In the genomic region with DNA sequence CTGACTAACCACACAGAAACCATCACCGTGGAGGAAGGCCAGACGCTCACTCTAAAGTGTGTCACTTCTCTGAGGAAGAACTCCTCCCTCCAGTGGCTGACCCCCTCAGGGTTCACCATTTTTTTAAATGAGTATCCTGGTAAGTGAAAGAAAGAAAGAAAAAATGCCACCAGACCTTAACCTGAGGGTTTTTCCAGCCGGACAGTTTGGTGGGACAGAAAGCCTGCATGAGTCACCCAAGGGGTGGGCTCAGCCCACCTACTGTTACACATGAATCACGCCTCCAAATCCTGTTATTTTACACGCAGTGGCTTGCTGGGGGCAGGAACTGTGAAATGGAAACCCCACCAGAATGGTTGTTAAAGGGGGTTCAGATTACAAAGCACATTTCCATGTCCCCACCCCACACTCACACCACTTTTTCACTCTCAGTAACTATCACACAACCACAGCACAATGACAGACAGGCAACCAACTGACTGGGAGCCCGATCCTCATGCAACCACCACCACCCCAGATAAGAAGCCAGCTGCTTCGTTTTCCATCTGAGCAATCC, we compare ENCODE assay signal across 2 cellular contexts.
TF ChIP-seq lines count a peak whose summit lies in the region.

No MANE protein-coding gene starts in this region.

TF ChIP-seq in HEK293T, 16 proteins besides CTCF, POLR2A, EP300 and RAD21:
- TF ChIP-seq FOXK2 (IDR thresholded peaks at IDR 0.05), result no peak
- TF ChIP-seq, protein P1, sequence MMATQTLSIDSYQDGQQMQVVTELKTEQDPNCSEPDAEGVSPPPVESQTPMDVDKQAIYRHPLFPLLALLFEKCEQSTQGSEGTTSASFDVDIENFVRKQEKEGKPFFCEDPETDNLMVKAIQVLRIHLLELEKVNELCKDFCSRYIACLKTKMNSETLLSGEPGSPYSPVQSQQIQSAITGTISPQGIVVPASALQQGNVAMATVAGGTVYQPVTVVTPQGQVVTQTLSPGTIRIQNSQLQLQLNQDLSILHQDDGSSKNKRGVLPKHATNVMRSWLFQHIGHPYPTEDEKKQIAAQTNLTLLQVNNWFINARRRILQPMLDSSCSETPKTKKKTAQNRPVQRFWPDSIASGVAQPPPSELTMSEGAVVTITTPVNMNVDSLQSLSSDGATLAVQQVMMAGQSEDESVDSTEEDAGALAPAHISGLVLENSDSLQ (IDR thresholded peaks at IDR 0.05), result peak; percentile 52; the same call in 1 of the 2 replicates
TF ChIP-seq in HEK293T: peak in this region for 1.

TF ChIP-seq in H1, 55 proteins besides CTCF, POLR2A, EP300 and RAD21:
- TF ChIP-seq JUND (IDR thresholded peaks at IDR 0.05; ENCODE audit: low read length), result 0 out of 2 replicates have a peak, but pooled peaks have one; percentile 16
- no peak for TF ChIP-seq POU5F1 (IDR thresholded peaks at IDR 0.05; ENCODE audit: low read depth, low read length)
